10 cellular contexts compared by ENCODE assay signal in the genomic region with DNA sequence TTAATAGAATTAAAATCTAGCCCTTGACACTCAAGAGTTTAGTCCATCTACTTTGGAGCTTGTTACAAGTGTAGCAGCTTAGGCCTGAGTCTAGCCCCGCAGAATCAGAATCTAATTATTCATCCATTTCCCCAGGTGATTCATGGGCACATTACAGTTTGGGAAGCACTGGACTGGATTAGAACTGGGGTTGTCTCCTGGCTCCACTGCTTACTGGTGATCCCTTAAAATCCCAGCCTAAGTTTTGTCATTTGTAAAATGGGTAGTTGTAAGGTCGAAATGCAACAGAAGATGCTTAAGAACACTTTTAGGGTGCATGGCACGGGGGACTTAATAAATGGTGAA. TPM values are rescaled to one million over a fixed set of nuclear protein-coding genes. Genes with fewer than 3 reads are reported as not detected.
DNase-seq lines count a peak whose midpoint lies in the region; ATAC-seq and TF ChIP-seq lines count a peak whose summit lies in the region.
"Had no signal": no experiment of that assay in that cellular context is flagged by ENCODE, and none has a peak within 500 bp of the region (broad histone marks: within the 10 kb centered on the region; RNA-seq: fewer than 3 reads in every experiment).

No MANE protein-coding gene starts in this region.

- no peak overlapping the region for H3K9ac ChIP-seq in fibroblast of lung (ENCODE audit: insufficient read depth, low read length)

- 34 to 45% (median 37%) methylated on average over 3 of the region's 3 CpGs for WGBS in psoas muscle, 3 donors

- H3K27ac ChIP-seq in SJSA1 (no peak overlapping the region), fibroblast of lung (ENCODE audit: insufficient read depth, low read length) (no peak overlapping the region), psoas muscle (peak overlapping the region; percentile 92)

- H3K36me3 ChIP-seq in SJSA1 (peaks cover 9% of the 10 kb centered on the region), fibroblast of lung (ENCODE audit: control insufficient read depth, insufficient read depth, low read length) (no peaks in the 10 kb centered on the region), psoas muscle (ENCODE audit: insufficient read depth in 1 of 2, low read depth in 1 of 2) (no peaks in the 10 kb centered on the region)

- no peaks in the 10 kb centered on the region for H3K9me3 ChIP-seq in SJSA1 (replicated peaks)
- H3K9me3 ChIP-seq in fibroblast of lung (ENCODE audit: control insufficient read depth, insufficient read depth, low read depth, low read length), result no peaks in the 10 kb centered on the region
- no peaks in the 10 kb centered on the region for H3K9me3 ChIP-seq in psoas muscle

- intact Hi-C loops in psoas muscle (cut with DNase I), result no loop called here

- in situ Hi-C loops in G401 (cut with HindIII; ENCODE audit: low sequenced_read_pairs), result no loop called here

- ATAC-seq in psoas muscle, result peak in 1 of 4 donors; percentile 29
- no peak for ATAC-seq in HG03097 (IDR thresholded peaks at IDR 0.05; ENCODE audit: low FRiP score, unreplicated experiment)
- ATAC-seq in GM19023 (IDR thresholded peaks at IDR 0.05; ENCODE audit: unreplicated experiment), result no peak

- no peaks in the 10 kb centered on the region for H4K20me1 ChIP-seq in fibroblast of lung (ENCODE audit: control insufficient read depth, extremely low read depth, insufficient read depth, low read length)

- H3K27me3 ChIP-seq in SJSA1 (replicated peaks), result no peaks in the 10 kb centered on the region; the same call in 1 of the 2 replicates
- H3K27me3 ChIP-seq in fibroblast of lung (ENCODE audit: control insufficient read depth, insufficient read depth, low read length), result no peaks in the 10 kb centered on the region
- H3K27me3 ChIP-seq in psoas muscle (ENCODE audit: insufficient read depth in 3 of 3, low read length in 2 of 3), result no peaks in the 10 kb centered on the region

- TF ChIP-seq CTCF in fibroblast of lung (conservative IDR thresholded peaks at IDR 0.05 in 1 of 2, IDR thresholded peaks at IDR 0.05 in 1 of 2; ENCODE audit: low read depth in 1 of 2, low read length in 2 of 2), result no peak
- TF ChIP-seq CTCF in psoas muscle (IDR thresholded peaks at IDR 0.05), result no peak

- H3K4me1 ChIP-seq in SJSA1 (replicated peaks) (peaks cover 15% of the 10 kb centered on the region), fibroblast of lung (ENCODE audit: control insufficient read depth, extremely low read depth, insufficient read depth, low read length) (peaks cover 2% of the 10 kb centered on the region), psoas muscle (peaks cover 21% of the 10 kb centered on the region)

- H3K79me2 ChIP-seq in fibroblast of lung (ENCODE audit: control insufficient read depth, insufficient read depth, low read length), result peaks cover 17% of the 10 kb centered on the region

- DNase-seq in G401 (ENCODE audit: low spot score) (peak; percentile 19), SJSA1 (ENCODE audit: low read depth in 1 of 2, low spot score in 2 of 2) (peak in 1 of 2 experiments; percentile 14), fibroblast of lung (ENCODE audit: low read depth in 2 of 2) (peak in 1 of 2 donors; percentile 45), psoas muscle (no peak), GM19238 (ENCODE audit: insufficient read length, low spot score) (no peak), AML-193 (lab: John Stamatoyannopoulos, UW) (no peak)
- DNase-seq: T-helper 9 cell had no signal

- H3K4me2 ChIP-seq in fibroblast of lung (ENCODE audit: extremely low read depth, insufficient read depth, low read length), result peak overlapping the region; percentile 34

- no peak overlapping the region for H2AFZ ChIP-seq in fibroblast of lung (ENCODE audit: low read length)

- H3K4me3 ChIP-seq in SJSA1, result peak overlapping the region; percentile 93
- peak overlapping the region in 3 of 4 experiments; percentile 41 to 88 (median 88) for H3K4me3 ChIP-seq in fibroblast of lung (replicated peaks in 1 of 4; ENCODE audit: control extremely low read depth in 1 of 4, insufficient read depth in 1 of 4, low read depth in 3 of 4, low read length in 4 of 4)
- H3K4me3 ChIP-seq in psoas muscle, result peak overlapping the region; percentile 89

RNA-seq across cellular contexts. Expression of gene STX3, which starts 1.3 kb away (rescaled TPM):
- 94.1 and 99.1 TPM in 2 replicates for total RNA-seq in G401 (2014; rRNA removed; shearing (Covaris generic))
- 29.7 and 31.3 TPM in 2 replicates for total RNA-seq in SJSA1 (2014; rRNA removed; shearing (Covaris generic))
- 19.0 and 23.9 TPM in 2 replicates for total RNA-seq in fibroblast of lung
- 21.9 and 22.0 TPM in 2 replicates for polyA plus RNA-seq in fibroblast of lung
- polyA plus RNA-seq in fibroblast of lung (2012), result 11.1 and 14.8 TPM in 2 replicates
- 4.7 and 7.6 TPM in 2 replicates for polyA minus RNA-seq in fibroblast of lung (ENCODE audit: low replicate concordance)
- total RNA-seq in psoas muscle, result 10 to 100 TPM in 1 of 4 donors, 1 to 10 TPM in 3; 7.3 to 11.1 (median 9.4) TPM
- 1 to 10 TPM; 3.8 to 6.1 (median 4.7) TPM for polyA plus RNA-seq in psoas muscle

RNA-seq across cellular contexts. Expression of gene OR10V1, which starts 42.8 kb away (rescaled TPM):
- total RNA-seq in G401 (2014; rRNA removed; shearing (Covaris generic)), result not detected in 2 replicates
- total RNA-seq in SJSA1 (2014; rRNA removed; shearing (Covaris generic)), result not detected in 2 replicates
- total RNA-seq in fibroblast of lung (not detected in 2 replicates), psoas muscle (not detected)
- polyA plus RNA-seq in fibroblast of lung (not detected in 2 replicates), psoas muscle (not detected)
- not detected in 2 replicates for polyA plus RNA-seq in fibroblast of lung (2012)
- polyA minus RNA-seq in fibroblast of lung (ENCODE audit: low replicate concordance), result 2.9 TPM in 1 of 2 replicates, not detected in the other
- total RNA-seq: pulmonary artery endothelial cell had no signal

RNA-seq across cellular contexts. Expression of gene MRPL16, which starts 54.1 kb away (rescaled TPM):
- total RNA-seq in G401 (2014; rRNA removed; shearing (Covaris generic)), result 103 and 124 TPM in 2 replicates
- total RNA-seq in SJSA1 (2014; rRNA removed; shearing (Covaris generic)), result 93.0 and 117 TPM in 2 replicates
- 39.3 and 43.1 TPM in 2 replicates for total RNA-seq in fibroblast of lung
- 64.9 and 70.9 TPM in 2 replicates for polyA plus RNA-seq in fibroblast of lung
- polyA plus RNA-seq in fibroblast of lung (2012), result 47.8 and 52.5 TPM in 2 replicates
- 9.9 and 19.2 TPM in 2 replicates for polyA minus RNA-seq in fibroblast of lung (ENCODE audit: low replicate concordance)
- 10 to 100 TPM; 37.8 to 53.9 (median 50.4) TPM for total RNA-seq in psoas muscle
- 10 to 100 TPM; 50.2 to 92.7 (median 55.3) TPM for polyA plus RNA-seq in psoas muscle
